In the genomic region with DNA sequence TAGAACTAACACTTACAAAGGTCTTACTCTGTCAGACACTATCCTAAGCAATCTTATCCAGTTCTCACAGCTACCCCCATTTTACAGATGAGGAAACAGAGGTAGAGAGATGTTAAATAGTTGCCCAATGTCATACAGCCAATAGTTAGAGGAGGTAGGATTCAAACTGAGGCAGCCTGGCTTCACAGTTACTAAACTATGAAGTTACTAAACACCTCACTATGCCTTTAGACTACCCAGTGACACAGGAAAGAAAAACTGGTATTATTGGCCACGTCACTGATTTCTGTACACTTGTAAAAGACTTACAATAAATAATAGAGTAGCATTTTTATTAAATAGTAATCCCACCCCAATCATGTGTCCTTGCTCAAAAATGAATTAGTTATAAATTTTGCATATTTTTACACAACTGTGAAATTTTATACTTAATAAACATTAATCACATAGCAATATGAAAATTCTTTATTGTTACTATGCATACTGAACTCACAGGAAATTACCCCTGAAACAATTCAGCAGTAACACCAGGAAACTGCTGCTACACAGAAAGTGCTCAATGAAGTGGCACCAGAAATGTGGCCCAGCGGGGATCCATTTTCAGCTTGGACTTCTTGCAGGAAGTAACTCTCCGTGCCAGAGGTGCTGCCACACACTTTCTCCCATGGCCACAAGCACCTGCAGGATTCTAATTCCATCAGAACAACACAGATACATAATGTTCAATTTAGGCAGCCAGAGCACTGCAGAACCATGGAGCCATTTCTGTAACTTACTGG, we compare ENCODE assay signal across 1 cellular context.
TF ChIP-seq lines count a peak whose summit lies in the region.

No MANE protein-coding gene starts in this region.

TF ChIP-seq in K562, 482 proteins besides CTCF, POLR2A, EP300 and RAD21:
- TF ChIP-seq ARID3B (CRISPR knock-in tag; IDR thresholded peaks at IDR 0.05; ENCODE audit: borderline replicate concordance) = no peak
- TF ChIP-seq, protein P1, sequence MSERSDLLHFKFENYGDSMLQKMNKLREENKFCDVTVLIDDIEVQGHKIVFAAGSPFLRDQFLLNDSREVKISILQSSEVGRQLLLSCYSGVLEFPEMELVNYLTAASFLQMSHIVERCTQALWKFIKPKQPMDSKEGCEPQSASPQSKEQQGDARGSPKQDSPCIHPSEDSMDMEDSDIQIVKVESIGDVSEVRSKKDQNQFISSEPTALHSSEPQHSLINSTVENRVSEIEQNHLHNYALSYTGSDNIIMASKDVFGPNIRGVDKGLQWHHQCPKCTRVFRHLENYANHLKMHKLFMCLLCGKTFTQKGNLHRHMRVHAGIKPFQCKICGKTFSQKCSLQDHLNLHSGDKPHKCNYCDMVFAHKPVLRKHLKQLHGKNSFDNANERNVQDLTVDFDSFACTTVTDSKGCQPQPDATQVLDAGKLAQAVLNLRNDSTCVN (CRISPR knock-in tag; IDR thresholded peaks at IDR 0.05) = no peak
- TF ChIP-seq RBM25 (IDR thresholded peaks at IDR 0.05; ENCODE audit: low read depth, low read length, severe bottlenecking) = peak; percentile 13
- no peak for TF ChIP-seq ESRRA (IDR thresholded peaks at IDR 0.05; ENCODE audit: borderline replicate concordance, low read depth)
- no peak for TF ChIP-seq SRSF7 (optimal IDR thresholded peaks at IDR 0.05; ENCODE audit: low read depth, low read length)
- TF ChIP-seq ZNF589 (CRISPR knock-in tag; IDR thresholded peaks at IDR 0.05; ENCODE audit: low read depth) = no peak
- TF ChIP-seq ATF2 (CRISPR knock-in tag; IDR thresholded peaks at IDR 0.05) = no peak
- TF ChIP-seq GTF2A2 (tag; IDR thresholded peaks at IDR 0.05) = no peak
